1 cellular context compared by ENCODE assay signal in genomic region chr18:30334781-30335180, GRCh38.
TF ChIP-seq lines count a peak whose summit lies in the region.

No MANE protein-coding gene starts in this region.

TF ChIP-seq in GM23338, 12 proteins besides CTCF, POLR2A, EP300 and RAD21 (continued from another document):
- no peak for TF ChIP-seq REST (IDR thresholded peaks at IDR 0.05; ENCODE audit: unreplicated experiment)
- no peak for TF ChIP-seq ETS1 (IDR thresholded peaks at IDR 0.05)
- no peak for TF ChIP-seq ZNF331 (CRISPR knock-in tag; IDR thresholded peaks at IDR 0.05; ENCODE audit: low read depth)
